26 cellular contexts compared by ENCODE assay signal in genomic region chr22:33124471-33124870, GRCh38.
"Had no signal": no experiment of that assay in that cellular context is flagged by ENCODE, and none has a peak within 500 bp of the region (broad histone marks: within the 10 kb centered on the region; RNA-seq: fewer than 3 reads in every experiment).

No MANE protein-coding gene starts in this region.

- H3K36me3 ChIP-seq: left ventricle myocardium inferior, pancreas, prostate gland, sigmoid colon, spleen, suprapubic skin, thoracic aorta, tibial artery, uterus had no signal

- H3K9me3 Mint-ChIP-seq: natural killer cell treated with Interleukin-12 subunit alpha and Interleukin-12 subunit beta and Interleukin-15 and Interleukin-18, amount 100 ng/mL, for 72 hours; stimulated activated effector memory CD8-positive, alpha-beta T cell treated with anti-CD3 and anti-CD28 coated beads, Interleukin-12 subunit alpha, Interleukin-12 subunit beta, amount 100 ng/mL, for 72 hours; stimulated activated naive CD8-positive, alpha-beta T cell treated with anti-CD3 and anti-CD28 coated beads, Interleukin-15, Interleukin-2, amounts not matched to agents 100 ng/mL and 50 ng/mL, for 24 hours; type B pancreatic cell had no signal

- FAIRE-seq: islet of Langerhans, pancreas, small intestine had no signal

- H3K27ac ChIP-seq: left ventricle myocardium inferior, pancreas, prostate gland, sigmoid colon, spleen, suprapubic skin, thoracic aorta, tibial artery, uterus had no signal

- H3K4me3 ChIP-seq: left ventricle myocardium inferior, lung, mucosa of descending colon, pancreas, prostate gland, sigmoid colon, spleen, suprapubic skin, thoracic aorta, tibial artery, uterus had no signal

- H3K4me1 ChIP-seq: left ventricle myocardium inferior, pancreas, prostate gland, sigmoid colon, spleen, suprapubic skin, tibial artery, uterus had no signal

- H3K4me1 Mint-ChIP-seq: immature natural killer cell; naive thymus-derived CD4-positive, alpha-beta T cell; stimulated activated effector memory CD8-positive, alpha-beta T cell treated with anti-CD3 and anti-CD28 coated beads, Interleukin-12 subunit alpha, Interleukin-12 subunit beta, amount 100 ng/mL, for 72 hours had no signal

- H3K27ac Mint-ChIP-seq: immature natural killer cell; memory B cell; naive thymus-derived CD4-positive, alpha-beta T cell; natural killer cell treated with Interleukin-12 subunit alpha and Interleukin-12 subunit beta and Interleukin-15 and Interleukin-18, amount 100 ng/mL, for 72 hours; stimulated activated effector memory CD8-positive, alpha-beta T cell treated with anti-CD3 and anti-CD28 coated beads, Interleukin-12 subunit alpha, Interleukin-12 subunit beta, amount 100 ng/mL, for 72 hours; stimulated activated naive CD8-positive, alpha-beta T cell treated with anti-CD3 and anti-CD28 coated beads, Interleukin-15, Interleukin-2, amounts not matched to agents 100 ng/mL and 50 ng/mL, for 24 hours; type B pancreatic cell had no signal

- DNase-seq: hypothalamus; immature natural killer cell; left ventricle myocardium inferior; midbrain; mucosa of descending colon; naive thymus-derived CD4-positive, alpha-beta T cell; pancreas; retina; right cardiac atrium; sigmoid colon; small intestine; spleen; stimulated activated CD4-positive, alpha-beta T cell treated with anti-CD3 and anti-CD28 coated beads, Interleukin-4, amount 100 ng/mL, for 24 hours; stimulated activated naive CD4-positive, alpha-beta T cell; tibial artery; uterus had no signal

- H3K27me3 ChIP-seq: pancreas, sigmoid colon, suprapubic skin, tibial artery, uterus had no signal

- H3K9me3 ChIP-seq: left ventricle myocardium inferior, mucosa of descending colon, pancreas, prostate gland, sigmoid colon, spleen, suprapubic skin, thoracic aorta, tibial artery, uterus had no signal

- H3K4me3 Mint-ChIP-seq: immature natural killer cell; memory B cell; naive thymus-derived CD4-positive, alpha-beta T cell; natural killer cell treated with Interleukin-12 subunit alpha and Interleukin-12 subunit beta and Interleukin-15 and Interleukin-18, amount 100 ng/mL, for 72 hours; stimulated activated effector memory CD8-positive, alpha-beta T cell treated with anti-CD3 and anti-CD28 coated beads, Interleukin-12 subunit alpha, Interleukin-12 subunit beta, amount 100 ng/mL, for 72 hours; stimulated activated naive CD8-positive, alpha-beta T cell treated with anti-CD3 and anti-CD28 coated beads, Interleukin-15, Interleukin-2, amounts not matched to agents 100 ng/mL and 50 ng/mL, for 24 hours; type B pancreatic cell had no signal

- H3K36me3 Mint-ChIP-seq: immature natural killer cell; memory B cell; naive thymus-derived CD4-positive, alpha-beta T cell; natural killer cell treated with Interleukin-12 subunit alpha and Interleukin-12 subunit beta and Interleukin-15 and Interleukin-18, amount 100 ng/mL, for 72 hours; stimulated activated effector memory CD8-positive, alpha-beta T cell treated with anti-CD3 and anti-CD28 coated beads, Interleukin-12 subunit alpha, Interleukin-12 subunit beta, amount 100 ng/mL, for 72 hours; type B pancreatic cell had no signal
